In the genomic region with DNA sequence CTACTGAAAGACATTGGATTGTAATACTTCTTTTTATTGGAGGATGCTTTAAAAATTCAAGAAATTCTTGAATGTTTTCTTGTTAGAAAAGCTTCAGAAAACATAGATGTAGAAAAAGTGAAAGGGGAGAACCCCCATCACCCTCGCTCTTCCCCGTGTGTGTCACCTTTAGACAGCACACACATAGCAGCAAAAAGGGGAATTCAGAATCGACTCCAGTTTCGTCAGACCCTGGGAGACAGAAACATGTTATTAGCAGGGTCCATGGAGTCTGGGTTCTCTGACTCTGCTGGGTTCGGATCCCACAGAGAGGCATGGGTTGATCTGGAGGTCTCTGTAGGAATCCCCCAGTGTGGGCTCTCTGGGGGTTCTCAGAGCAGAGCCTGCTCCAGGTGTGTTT, we compare ENCODE assay signal across 31 cellular contexts. TPM values are rescaled to one million over a fixed set of nuclear protein-coding genes. Genes with fewer than 3 reads are reported as not detected.
DNase-seq lines count a peak whose midpoint lies in the region; ATAC-seq, FAIRE-seq and TF ChIP-seq lines count a peak whose summit lies in the region.
"Had no signal": no experiment of that assay in that cellular context is flagged by ENCODE, and none has a peak within 500 bp of the region (broad histone marks: within the 10 kb centered on the region; RNA-seq: fewer than 3 reads in every experiment).

No MANE protein-coding gene starts in this region.

- CTCF ChIA-PET in HepG2 (lab: Yijun Ruan, JAX; ENCODE audit: low intra/inter-chr PET ratio, low total read pairs) = interaction anchor here (1.2 to 3.1 kb wide), 5 partner anchors 80 to 249 kb away, joined by 3 to 56 read pairs (median 21); no protein-coding TSS in a partner anchor
- CTCF ChIA-PET in H1 (lab: Charles Lee; ENCODE audit: partially characterized antibody) = interaction anchor here (0.6 to 8.0 kb wide), 14 partner anchors 9 to 470 kb away, joined by 3 to 235 read pairs (median 4); a partner anchor contains a TSS

- no peak overlapping the region for H4K91ac ChIP-seq in H1 (replicated peaks; ENCODE audit: insufficient read length, low read length)

- ATAC-seq in HepG2 (no peak), right lobe of liver (no peak), HG03457 (IDR thresholded peaks at IDR 0.05; ENCODE audit: unreplicated experiment) (no peak)

- H3K9me2 ChIP-seq in Loucy (replicated peaks; ENCODE audit: low read depth, low read length) = no peaks in the 10 kb centered on the region

- TF ChIP-seq POLR2A in HepG2 (IDR thresholded peaks at IDR 0.05; ENCODE audit: insufficient read depth in 1 of 2, low read depth in 2 of 2, low read length in 2 of 2) = no peak
- TF ChIP-seq POLR2A in right lobe of liver (IDR thresholded peaks at IDR 0.05) = no peak
- TF ChIP-seq POLR2A in H1 (IDR thresholded peaks at IDR 0.05; ENCODE audit: control extremely low read depth in 1 of 2, low read depth in 2 of 2, low read length in 2 of 2) = no peak

- no peak overlapping the region for H2BK12ac ChIP-seq in H1 (ENCODE audit: low read depth, low read length)

- no peak overlapping the region for H4K5ac ChIP-seq in H1 (ENCODE audit: insufficient read length, low read depth, low read length)

- H2AFZ ChIP-seq in HepG2 (ENCODE audit: low read length) (no peak overlapping the region), Loucy (ENCODE audit: low read length) (peak overlapping the region; percentile 98; the same call in 1 of the 2 replicates), H1 (ENCODE audit: low read length) (no peak overlapping the region)

- intact Hi-C loops in HepG2 (cut with micrococcal nuclease; ENCODE audit: unreplicated experiment) = loop anchor here (5.0 kb wide), 1 partner anchor 402 kb away; no protein-coding TSS in a partner anchor
- intact Hi-C loops in right lobe of liver (cut with DNase I) = loop anchor here (5.0 to 10.0 kb wide), 2 partner anchors 89 to 97 kb away; no protein-coding TSS in a partner anchor

- H3K9me3 ChIP-seq in HepG2 (ENCODE audit: low read length) = no peaks in the 10 kb centered on the region
- H3K9me3 ChIP-seq in right lobe of liver = no peaks in the 10 kb centered on the region
- H3K9me3 ChIP-seq in Loucy (ENCODE audit: insufficient read depth, low read depth, low read length) = no peaks in the 10 kb centered on the region
- H3K9me3 ChIP-seq in H1 (ENCODE audit: insufficient read depth in 2 of 2, low read depth in 1 of 2, low read length in 1 of 2) = no peaks in the 10 kb centered on the region
- H3K9me3 ChIP-seq: BE2C, esophagus muscularis mucosa, left lung, thoracic aorta had no signal

- no peak overlapping the region for H2BK120ac ChIP-seq in H1 (replicated peaks; ENCODE audit: low read depth, low read length)

- H3K36me3 ChIP-seq in HepG2 (replicated peaks in 1 of 2; ENCODE audit: control insufficient read depth in 1 of 2, insufficient read depth in 2 of 2, low read length in 2 of 2) (no peaks in the 10 kb centered on the region), right lobe of liver (no peaks in the 10 kb centered on the region), Loucy (ENCODE audit: insufficient read depth, low read length) (no peaks in the 10 kb centered on the region), H1 (ENCODE audit: control insufficient read depth in 2 of 4, insufficient read depth in 4 of 4, low read length in 3 of 4) (no peaks in the 10 kb centered on the region)
- H3K36me3 ChIP-seq: BE2C, esophagus muscularis mucosa, left lung, neural progenitor cell, thoracic aorta had no signal

- no peak overlapping the region for H2AK5ac ChIP-seq in H1 (ENCODE audit: low read depth, low read length)

- H3K27me3 ChIP-seq in HepG2 (ENCODE audit: control insufficient read depth in 1 of 2, insufficient read depth in 2 of 2, low read length in 2 of 2) = peaks cover 2 to 17% of the 10 kb centered on the region in 2 experiments; a peak in 4 of 5 replicates
- peaks cover 0 to 6% of the 10 kb centered on the region in 2 donors for H3K27me3 ChIP-seq in right lobe of liver
- no peaks in the 10 kb centered on the region for H3K27me3 ChIP-seq in Loucy (ENCODE audit: insufficient read depth, low read length, poor library complexity, severe bottlenecking)
- H3K27me3 ChIP-seq in H1 (replicated peaks in 1 of 4; ENCODE audit: control insufficient read depth in 3 of 4, extremely low read depth in 1 of 4, insufficient read depth in 3 of 4, low read length in 3 of 4) = peaks cover 8 to 43% (median 31%) of the 10 kb centered on the region in 4 experiments

- POLR2A ChIA-PET in HepG2 (lab: Yijun Ruan, JAX) = no interaction called here
- POLR2A ChIA-PET in H1 (lab: Charles Lee; ENCODE audit: partially characterized antibody) = interaction anchor here (0.6 kb wide), 1 partner anchor 282 kb away, joined by 3 read pairs; no protein-coding TSS in a partner anchor

- H3K23me2 ChIP-seq in H1 (ENCODE audit: low read depth, low read length) = peaks cover 10% of the 10 kb centered on the region; the same call in 1 of the 2 replicates

- H3K23ac ChIP-seq in H1 (ENCODE audit: insufficient read length) = no peak overlapping the region

- H3K4me3 ChIP-seq in HepG2 (replicated peaks in 1 of 3; ENCODE audit: insufficient read depth in 1 of 3, low read depth in 2 of 3, low read length in 3 of 3) (no peak overlapping the region), right lobe of liver (no peak overlapping the region), Loucy (ENCODE audit: low read length, poor library complexity, severe bottlenecking) (no peak overlapping the region), H1 (ENCODE audit: extremely low read depth in 1 of 4, insufficient read depth in 2 of 4, low read depth in 3 of 4, low read length in 4 of 4) (0 out of 8 replicates have a peak overlapping the region, but pooled peaks of 1 of the 4 experiments have one; percentile 48)
- H3K4me3 ChIP-seq: left lung had no signal

- TF ChIP-seq RAD21 in HepG2 (CRISPR knock-in tag; IDR thresholded peaks at IDR 0.05) (no peak), H1 (IDR thresholded peaks at IDR 0.05 in 1 of 2, conservative IDR thresholded peaks at IDR 0.05 in 1 of 2; ENCODE audit: low read depth in 2 of 2, low read length in 2 of 2) (no peak)

- H3K79me2 ChIP-seq in HepG2 (ENCODE audit: insufficient read depth, low read length) = no peaks in the 10 kb centered on the region
- H3K79me2 ChIP-seq in Loucy (ENCODE audit: insufficient read depth, low read length) = no peaks in the 10 kb centered on the region
- H3K79me2 ChIP-seq in H1 (ENCODE audit: control insufficient read depth in 1 of 2, insufficient read depth in 2 of 2, low read length in 2 of 2) = no peaks in the 10 kb centered on the region
- H3K79me2 ChIP-seq: parathyroid adenoma had no signal

- TF ChIP-seq EP300 in HepG2 (IDR thresholded peaks at IDR 0.05; ENCODE audit: low read depth in 2 of 2, low read length in 2 of 2) = no peak
- no peak for TF ChIP-seq EP300 in HepG2 (CRISPR knock-in tag; IDR thresholded peaks at IDR 0.05; ENCODE audit: borderline replicate concordance)
- no peak for TF ChIP-seq EP300 in H1 (IDR thresholded peaks at IDR 0.05; ENCODE audit: borderline replicate concordance in 1 of 2, low read depth in 2 of 2, low read length in 2 of 2)

- peaks cover 16% of the 10 kb centered on the region for H3K4me1 ChIP-seq in HepG2 (ENCODE audit: insufficient read depth, low read length)
- peaks cover 0 to 7% (median 0%) of the 10 kb centered on the region in 4 donors for H3K4me1 ChIP-seq in right lobe of liver
- H3K4me1 ChIP-seq in Loucy (ENCODE audit: insufficient read depth, low read length, poor library complexity, severe bottlenecking) = peaks cover 7% of the 10 kb centered on the region
- peaks cover 0 to 5% (median 4%) of the 10 kb centered on the region in 4 experiments; a peak in 6 of 7 replicates for H3K4me1 ChIP-seq in H1 (replicated peaks in 1 of 4; ENCODE audit: control insufficient read depth in 3 of 4, insufficient read depth in 4 of 4, low read length in 3 of 4)
- H3K4me1 ChIP-seq: BE2C had no signal

- H3F3A ChIP-seq in Loucy (ENCODE audit: low read depth) = no peaks in the 10 kb centered on the region

- no peak for TF ChIP-seq CTCF in HepG2 (CRISPR knock-in tag; IDR thresholded peaks at IDR 0.05)
- TF ChIP-seq CTCF in right lobe of liver (IDR thresholded peaks at IDR 0.05) = no peak
- TF ChIP-seq CTCF in Loucy (conservative IDR thresholded peaks at IDR 0.05; ENCODE audit: low read length) = no peak
- TF ChIP-seq CTCF in H1 (IDR thresholded peaks at IDR 0.05; ENCODE audit: control extremely low read depth in 1 of 3, insufficient read depth in 1 of 3, low read depth in 1 of 3, low read length in 3 of 3) = no peak

- BruUV-seq in HepG2 (replicated peaks; lab: Mats Ljungman, UMichigan) = no TSS peak

- no peak overlapping the region for H2BK5ac ChIP-seq in H1 (ENCODE audit: low read depth, low read length)

- H3K56ac ChIP-seq in H1 (replicated peaks; ENCODE audit: insufficient read length, low read depth, low read length) = no peak overlapping the region

- in situ Hi-C loops in HepG2 (cut with HindIII; ENCODE audit: extremely low pct_ligation_motif_present, low pct_unique_long_range_greater_than_20kb) = loop anchor here (5.0 to 25.0 kb wide), 3 partner anchors 87 to 392 kb away; no protein-coding TSS in a partner anchor

- no peaks in the 10 kb centered on the region; the same call in 1 of the 2 replicates for H4K20me1 ChIP-seq in HepG2 (ENCODE audit: insufficient read depth, low read length)
- H4K20me1 ChIP-seq in Loucy (ENCODE audit: insufficient read depth, low read length, poor library complexity, severe bottlenecking) = no peaks in the 10 kb centered on the region
- peaks cover 1 to 3% of the 10 kb centered on the region in 2 experiments for H4K20me1 ChIP-seq in H1 (replicated peaks in 1 of 2; ENCODE audit: control insufficient read depth in 1 of 2, insufficient read depth in 2 of 2, low read length in 2 of 2)

- no peak overlapping the region for H3K18ac ChIP-seq in H1 (ENCODE audit: extremely low read depth, low read length)

- DNase-seq in HepG2 (ENCODE audit: low spot score) (no peak), right lobe of liver (no peak), H1 (ENCODE audit: low read depth in 1 of 2, low spot score in 2 of 2) (no peak), HuH-7.5 (ENCODE audit: low spot score) (no peak), SIG-M5 treated with dmso at 0.1 percent for 504 hours (lab: John Stamatoyannopoulos, UW; ENCODE audit: unreplicated experiment) (no peak)
- DNase-seq: activated CD4-positive, alpha-beta T cell treated with anti-CD3 and anti-CD28 coated beads, Interleukin-2, amount 50 U/mL, for 1 hour; activated CD8-positive, alpha-beta memory T cell treated with anti-CD3 and anti-CD28 coated beads, Interleukin-2, amount 10 ng/mL, durations not matched to agents 7 days and 5 days; activated naive CD4-positive, alpha-beta T cell treated with Interleukin-2 at 50 U/mL for 16 hours; BE2C; CD8-positive, alpha-beta T cell; foreskin fibroblast; islet precursor cell; left lung; mesendoderm; NCI-H1694; NCI-H446; SHP77 treated with DMSO at 0.1 percent for 48 hours; stimulated activated naive CD4-positive, alpha-beta T cell treated with Interleukin-2 at 50 U/mL for 16 hours had no signal

- H3K14ac ChIP-seq in H1 (ENCODE audit: insufficient read length) = no peak overlapping the region

- H3K9ac ChIP-seq in HepG2 (ENCODE audit: insufficient read depth, low read depth, low read length) (no peak overlapping the region), Loucy (ENCODE audit: low read depth, low read length, poor library complexity, severe bottlenecking) (no peak overlapping the region), H1 (replicated peaks in 1 of 4; ENCODE audit: extremely low read depth in 1 of 4, low read depth in 3 of 4, low read length in 3 of 4) (no peak overlapping the region)
- H3K9ac ChIP-seq: neural progenitor cell, parathyroid adenoma had no signal

- no peaks in the 10 kb centered on the region for H3K79me1 ChIP-seq in H1 (ENCODE audit: low read depth, low read length)

- H3K27ac ChIP-seq in HepG2 (ENCODE audit: extremely low read length, insufficient read depth, low read length) (no peak overlapping the region), right lobe of liver (no peak overlapping the region), H1 (ENCODE audit: low read depth, low read length) (no peak overlapping the region)
- H3K27ac ChIP-seq: esophagus muscularis mucosa, HL-60, left lung, neural progenitor cell, parathyroid adenoma, skin epidermis, thoracic aorta had no signal

- no peak overlapping the region for H4K8ac ChIP-seq in H1 (ENCODE audit: extremely low read depth, insufficient read depth, low read length)

- FAIRE-seq in HepG2 (lab: Jason Lieb, UNC) = no peak
- FAIRE-seq in H1 (lab: Jason Lieb, UNC) = no peak
- FAIRE-seq: endometrium, RCC 7860 had no signal

- no peak overlapping the region for H2BK20ac ChIP-seq in H1 (ENCODE audit: low read length)

- H3K4ac ChIP-seq in H1 (replicated peaks; ENCODE audit: insufficient read length, low read depth, low read length) = no peak overlapping the region

- 15% methylated on average over 5 of the region's 5 CpGs for WGBS in HepG2 (ENCODE audit: low lambda C conversion rate)
- WGBS in right lobe of liver (ENCODE audit: insufficient coverage, low coverage, low lambda C conversion rate, missing lambda C conversion rate) = 22% methylated on average over 5 of the region's 5 CpGs
- WGBS in H1 (ENCODE audit: extremely low coverage in 1 of 2, insufficient coverage in 1 of 2, insufficient read length in 1 of 2, insufficient replicate concordance in 2 of 2, low coverage in 1 of 2, low lambda C conversion rate in 2 of 2, missing lambda C conversion rate in 1 of 2), 2 experiments = 82% methylated on average over 5 of the region's 5 CpGs; no CpG with 5 or more reads in 1 of the 2 experiments

- peak overlapping the region; percentile 23; the same call in 1 of the 2 replicates for H2BK15ac ChIP-seq in H1 (ENCODE audit: low read length)

- H3K4me2 ChIP-seq in HepG2 (ENCODE audit: low read depth, low read length) (no peak overlapping the region), Loucy (ENCODE audit: low read depth, low read length, poor library complexity, severe bottlenecking) (no peak overlapping the region), H1 (ENCODE audit: insufficient read depth in 1 of 2, low read depth in 2 of 2, low read length in 2 of 2) (peak overlapping the region; percentile 21 to 87; a peak in 2 of 4 replicates)

RNA-seq across cellular contexts. Expression of a gene that starts 43.7 kb away (rescaled TPM):
- total RNA-seq in HepG2 (2016; rRNA removed; fragmentation: Illumina TruSeq; extraction: Trizol) = 0.44 and 0.75 TPM in 2 replicates
- total RNA-seq in HepG2 (2016; cell fraction: cytosol; rRNA removed; fragmentation: Illumina TruSeq; extraction: Trizol; ENCODE audit: low read depth) = 0.09 and 0.30 TPM in 2 replicates
- 0.34 and 0.84 TPM in 2 replicates for total RNA-seq in HepG2 (2016; cell fraction: insoluble cytoplasmic fraction; rRNA removed; fragmentation: Illumina TruSeq; extraction: Trizol)
- total RNA-seq in HepG2 (2016; cell fraction: membrane; rRNA removed; fragmentation: Illumina TruSeq; extraction: Trizol) = 0.10 and 0.43 TPM in 2 replicates
- 0.31 and 0.90 TPM in 2 replicates for total RNA-seq in HepG2 (2016; cell fraction: nucleus; rRNA removed; fragmentation: Illumina TruSeq; extraction: Trizol)
- 2.1 and 2.7 TPM in 2 replicates for polyA plus RNA-seq in HepG2 (2011; rRNA removed)
- 0.72 and 0.86 TPM in 2 replicates for polyA plus RNA-seq in HepG2 (2011; cell fraction: cytosol; rRNA removed)
- polyA plus RNA-seq in HepG2 (2011; cell fraction: nucleus; rRNA removed) = 15.4 and 16.6 TPM in 2 replicates
- 0.47 and 0.86 TPM in 2 replicates for polyA plus RNA-seq in HepG2 (2012)
- 0.06 and 0.20 TPM in 2 replicates for polyA plus RNA-seq in HepG2 (2016; cell fraction: cytosol; fragmentation: Illumina TruSeq; extraction: Trizol; ENCODE audit: low read depth)
- 0.21 and 0.39 TPM in 2 replicates for polyA plus RNA-seq in HepG2 (2016; cell fraction: insoluble cytoplasmic fraction; fragmentation: Illumina TruSeq; extraction: Trizol; ENCODE audit: low read depth)
- 0.19 and 0.26 TPM in 2 replicates for polyA plus RNA-seq in HepG2 (2016; cell fraction: membrane; fragmentation: Illumina TruSeq; extraction: Trizol; ENCODE audit: low read depth)
- 1.5 and 2.2 TPM in 2 replicates for polyA plus RNA-seq in HepG2 (2016; cell fraction: nucleus; fragmentation: Illumina TruSeq; extraction: Trizol; ENCODE audit: insufficient read depth, low read depth)
- 1.7 TPM in 1 of 2 replicates, not detected in the other for polyA minus RNA-seq in HepG2 (2011; rRNA and poly(A)+ RNA removed; ENCODE audit: low replicate concordance)
- 0.20 TPM in 1 of 2 replicates, not detected in the other for polyA minus RNA-seq in HepG2 (2011; cell fraction: cytosol; rRNA and poly(A)+ RNA removed)
- polyA minus RNA-seq in HepG2 (2011; cell fraction: nucleus; rRNA and poly(A)+ RNA removed) = 2.7 and 2.9 TPM in 2 replicates
- under 1 TPM in 1 of 6 experiments, not detected in 5; 0.12 TPM for total RNA-seq in right lobe of liver
- total RNA-seq in H1 (2021; fragmentation: NEBNext Ultra II Directional; extraction: Animal tissue kit (Norgen Biotek cat#: 25700)) = 0.74 and 0.86 TPM in 2 replicates
- polyA plus RNA-seq in H1 (2011; rRNA removed) = 0.69 and 1.4 TPM in 2 replicates
- polyA plus RNA-seq in H1 (2011; cell fraction: cytosol; rRNA removed) = 0.94 TPM
- 2.7 TPM for polyA plus RNA-seq in H1 (2011; cell fraction: nucleus; rRNA removed)
- 1.0 to 1.5 TPM (median 1.2 TPM) in 4 replicates for polyA plus RNA-seq in H1 (2012, experiment 1 of 2)
- polyA plus RNA-seq in H1 (2012, experiment 2 of 2) = 0.77 TPM
- polyA plus RNA-seq in H1 (2013, experiment 1 of 2) = 0.45 TPM
- 0.42 TPM for polyA plus RNA-seq in H1 (2013, experiment 2 of 2)
- 0.44 and 0.71 TPM in 2 replicates for polyA minus RNA-seq in H1 (2011; rRNA and poly(A)+ RNA removed)
- polyA minus RNA-seq in H1 (2011; cell fraction: cytosol; rRNA and poly(A)+ RNA removed) = not detected
- 0.40 TPM for polyA minus RNA-seq in H1 (2011; cell fraction: nucleus; rRNA and poly(A)+ RNA removed)
- total RNA-seq: A673; activated CD8-positive, alpha-beta memory T cell treated with anti-CD3 and anti-CD28 coated beads, Interleukin-2, amount 10 ng/mL, durations not matched to agents 7 days and 5 days; CD8-positive, alpha-beta T cell; cerebellum; Daoy; thoracic aorta had no signal

Comparison
In these comparisons a context has a peak if more than half of its experiments do, and no peak if none do; other contexts are left out.
1. H3K4me2 ChIP-seq: peak in H1 (2 of 2); none in HepG2 (single experiment) and Loucy (single experiment).